In genomic region chr14:34982421-34983147, GRCh38 we compare ENCODE assay signal across 8 cellular contexts. TPM values are rescaled to one million over a fixed set of nuclear protein-coding genes. Genes with fewer than 3 reads are reported as not detected.
DNase-seq lines count a peak whose midpoint lies in the region; ATAC-seq and TF ChIP-seq lines count a peak whose summit lies in the region.

SRP54 (plus strand) TSS chr14:34982992; CDS start chr14:34996710, 13,718 bp downstream.

- peaks cover 24% of the 10 kb centered on the region for H3F3A ChIP-seq in PC-9 (ENCODE audit: insufficient read depth, low read depth)

- peak within 1 kb of the TSS; percentile 94 for H2AFZ ChIP-seq in PC-9

- no peaks in the 10 kb centered on the region for H3K36me3 ChIP-seq in PC-9 (ENCODE audit: low read depth)
- H3K36me3 ChIP-seq in esophagus (ENCODE audit: control insufficient read depth in 2 of 2, insufficient read depth in 2 of 2, low read length in 1 of 2), result no peaks in the 10 kb centered on the region
- no peaks in the 10 kb centered on the region for H3K36me3 ChIP-seq in mucosa of rectum (ENCODE audit: control insufficient read depth in 2 of 2, insufficient read depth in 2 of 2, low read length in 2 of 2)

- H3K27ac ChIP-seq in PC-9 (peak within 1 kb of the TSS; percentile 95), esophagus (ENCODE audit: low read depth in 2 of 2, low read length in 1 of 2) (peak within 1 kb of the TSS; percentile 95 to 97), mucosa of rectum (ENCODE audit: low read depth in 2 of 2, low read length in 2 of 2) (peak within 1 kb of the TSS; percentile 98 to 99)

- peak within 1 kb of the TSS; percentile 99 for H3K4me2 ChIP-seq in PC-9

- peaks cover 46% of the 10 kb centered on the region for H3K79me2 ChIP-seq in PC-9 (ENCODE audit: low read depth)

- peak within 1 kb of the TSS; percentile 95 to 98 for H3K9ac ChIP-seq in mucosa of rectum (ENCODE audit: low read depth in 1 of 2, low read length in 2 of 2)

- WGBS in esophagus, 2 donors, result 0% methylated on average over 45 of the region's 45 CpGs

- peak within 1 kb of the TSS; percentile 89 for H3K4me3 ChIP-seq in PC-9
- H3K4me3 ChIP-seq in esophagus (ENCODE audit: low read depth in 1 of 2, low read length in 2 of 2), result peak within 1 kb of the TSS; percentile 75 to 89
- H3K4me3 ChIP-seq in mucosa of rectum (ENCODE audit: low read length in 2 of 2), result peak within 1 kb of the TSS; percentile 72 to 93

- H4K20me1 ChIP-seq in PC-9 (ENCODE audit: insufficient read depth), result no peaks in the 10 kb centered on the region

- no peaks in the 10 kb centered on the region for H3K9me3 ChIP-seq in PC-9 (ENCODE audit: insufficient read depth, low read depth)
- no peaks in the 10 kb centered on the region for H3K9me3 ChIP-seq in esophagus (ENCODE audit: control insufficient read depth in 2 of 2, insufficient read depth in 1 of 2, low read depth in 1 of 2, low read length in 1 of 2)
- H3K9me3 ChIP-seq in mucosa of rectum (ENCODE audit: control insufficient read depth in 2 of 2, low read length in 2 of 2), result no peaks in the 10 kb centered on the region

- intact Hi-C loops in PC-9 (cut with micrococcal nuclease; ENCODE audit: unreplicated experiment), result loop anchor here (1.0 kb wide), 1 partner anchor 107 kb away; the partner anchor contains the start of gene BAZ1A

- no peak for TF ChIP-seq CTCF in PC-9 (conservative IDR thresholded peaks at IDR 0.05)

- H3K9me2 ChIP-seq in PC-9 (ENCODE audit: insufficient read depth), result no peaks in the 10 kb centered on the region

- in situ Hi-C loops in KBM-7 (cut with MboI; ENCODE audit: low pct_unique_long_range_greater_than_20kb, low sequenced_read_pairs), result no loop called here

- POLR2A ChIA-PET in PC-9 (lab: Charles Lee; ENCODE audit: unreplicated experiment), result interaction anchor here (0.5 to 0.7 kb wide), 7 partner anchors 11 to 475 kb away, joined by 3 to 11 read pairs (median 4); partner anchors contain the start of gene FAM177A1

- no peaks in the 10 kb centered on the region for H3K27me3 ChIP-seq in PC-9 (ENCODE audit: insufficient read depth, low read depth)
- H3K27me3 ChIP-seq in esophagus (ENCODE audit: control insufficient read depth in 1 of 2, insufficient read depth in 2 of 2, low read length in 2 of 2), result no peaks in the 10 kb centered on the region
- H3K27me3 ChIP-seq in mucosa of rectum (ENCODE audit: control insufficient read depth in 2 of 2, insufficient read depth in 2 of 2, low read length in 2 of 2), result no peaks in the 10 kb centered on the region

- DNase-seq in DMS79 treated with DMSO at 0.1 percent for 48 hours (lab: John Stamatoyannopoulos, UW), result peak; percentile 100
- DNase-seq in KBM-7, result peak; percentile 98
- DNase-seq in PC-9, result peak; percentile 87 to 96
- DNase-seq in activated T-cell treated with anti-CD3 and anti-CD28 coated beads, Interleukin-2, amount 50 U/mL, for 1 hour, result peak; percentile 99
- DNase-seq in stimulated activated CD8-positive, alpha-beta memory T cell treated with anti-CD3 and anti-CD28 coated beads, Interleukin-4, amount 100 ng/mL, for 48 hours, result peak; percentile 100

- BruUV-seq in PC-9 (replicated peaks; lab: Mats Ljungman, UMichigan), result TSS peak; percentile 56

- H3K4me1 ChIP-seq in PC-9 (replicated peaks; ENCODE audit: insufficient read depth) (peaks cover 21% of the 10 kb centered on the region; the same call in 1 of the 2 replicates), esophagus (ENCODE audit: control insufficient read depth in 2 of 2, insufficient read depth in 2 of 2, low read length in 1 of 2) (no peaks in the 10 kb centered on the region), mucosa of rectum (ENCODE audit: control insufficient read depth in 2 of 2, insufficient read depth in 2 of 2, low read length in 2 of 2) (peaks cover 21 to 28% of the 10 kb centered on the region in 2 donors)

- CTCF ChIA-PET in PC-9 (lab: Charles Lee), result interaction anchor here (0.6 kb wide), 1 partner anchor 52 kb away, joined by 3 read pairs; no protein-coding TSS in a partner anchor

- peak; percentile 88 for ATAC-seq in GM21723 (IDR thresholded peaks at IDR 0.05; ENCODE audit: unreplicated experiment)

RNA-seq across cellular contexts. Expression of gene SRP54, which starts in this region (rescaled TPM):
- 34.0 and 44.5 TPM in 2 replicates for total RNA-seq in PC-9 (2021)
- polyA plus RNA-seq in esophagus, result 10 to 100 TPM; 17.1 to 29.7 TPM

Comparison
In these comparisons a context has a peak if more than half of its experiments do, and no peak if none do; other contexts are left out.
1. Peak in every context shown above with its lines: DNase-seq, ATAC-seq, H3K4me3 ChIP-seq and H3K27ac ChIP-seq.